ENCODE assay signal across 10 cellular contexts in genomic region chr22:49951001-49951677, GRCh38. TPM values are rescaled to one million over a fixed set of nuclear protein-coding genes. Genes with fewer than 3 reads are reported as not detected.
DNase-seq lines count a peak whose midpoint lies in the region; ATAC-seq, FAIRE-seq and TF ChIP-seq lines count a peak whose summit lies in the region.
"Had no signal": no experiment of that assay in that cellular context is flagged by ENCODE, and none has a peak within 500 bp of the region (broad histone marks: within the 10 kb centered on the region; RNA-seq: fewer than 3 reads in every experiment).

No MANE protein-coding gene starts in this region.

- no peak for TF ChIP-seq CTCF in pancreas (IDR thresholded peaks at IDR 0.05)

- 15 to 16% methylated on average over 24 to 28 of the region's 28 CpGs for WGBS in pancreas, 2 donors

- FAIRE-seq in pancreas (lab: Jason Lieb, UNC), result no peak
- FAIRE-seq: colon had no signal

- H3K4me3 ChIP-seq in duodenal mucosa (ENCODE audit: low read depth in 1 of 2, low read length in 2 of 2) (no peak overlapping the region), pancreas (no peak overlapping the region)

- H3K4me1 ChIP-seq in duodenal mucosa (ENCODE audit: control insufficient read depth in 1 of 2, insufficient read depth in 2 of 2, low read length in 2 of 2), result peaks cover 41 to 48% of the 10 kb centered on the region in 2 donors
- H3K4me1 ChIP-seq in pancreas, result peaks cover 71 to 77% (median 75%) of the 10 kb centered on the region in 3 donors

- H3K9me3 ChIP-seq in duodenal mucosa (ENCODE audit: control insufficient read depth in 1 of 2, low read length in 2 of 2) (no peaks in the 10 kb centered on the region), pancreas (no peaks in the 10 kb centered on the region)

- H3K27me3 ChIP-seq in duodenal mucosa (ENCODE audit: control insufficient read depth in 1 of 2, insufficient read depth in 2 of 2, low read length in 2 of 2) (no peaks in the 10 kb centered on the region), pancreas (no peaks in the 10 kb centered on the region)

- H3K36me3 ChIP-seq in duodenal mucosa (ENCODE audit: control insufficient read depth in 1 of 2, insufficient read depth in 2 of 2, low read length in 2 of 2) (no peaks in the 10 kb centered on the region), pancreas (no peaks in the 10 kb centered on the region)

- H3K9ac ChIP-seq in duodenal mucosa (ENCODE audit: low read depth in 1 of 2, low read length in 2 of 2), result peak overlapping the region; percentile 43 to 71

- peak; percentile 70 for DNase-seq in DMS79 (lab: John Stamatoyannopoulos, UW)
- DNase-seq in NCI-H2107 treated with DMSO at 0.1 percent for 48 hours (lab: John Stamatoyannopoulos, UW; ENCODE audit: unreplicated experiment), result peak; percentile 18
- DNase-seq in pancreas, result peak; percentile 95 to 100 (median 98)
- no peak for DNase-seq in hypothalamus (lab: John Stamatoyannopoulos, UW)
- DNase-seq in stimulated activated CD4-positive, alpha-beta T cell treated with anti-CD3 and anti-CD28 coated beads, Interleukin-2, amount 100 ng/mL, for 24 hours, result no peak
- DNase-seq in T1000 (lab: John Stamatoyannopoulos, UW), result no peak
- DNase-seq: immature natural killer cell had no signal

- ATAC-seq in pancreas (peak; percentile 52 to 73 (median 64)), HG03175 (IDR thresholded peaks at IDR 0.05; ENCODE audit: unreplicated experiment) (no peak)

- peak overlapping the region; percentile 90 for H3K27ac ChIP-seq in duodenal mucosa (ENCODE audit: low read depth, low read length)
- peak overlapping the region; percentile 86 to 99 (median 98) for H3K27ac ChIP-seq in pancreas

- intact Hi-C loops in pancreas (cut with DNase I), result no loop called here

RNA-seq across cellular contexts. Expression of gene PIM3, which starts 9.4 kb away (rescaled TPM):
- total RNA-seq in pancreas, result 10 to 100 TPM; 25.8 to 90.1 (median 33.1) TPM
- 10 to 100 TPM; 55.3 to 82.7 TPM for polyA plus RNA-seq in pancreas

RNA-seq across cellular contexts. Expression of gene CRELD2, which starts 32.7 kb away (rescaled TPM):
- 10 to 100 TPM; 37.2 to 61.9 (median 54.1) TPM for total RNA-seq in pancreas
- polyA plus RNA-seq in pancreas, result 10 to 100 TPM; 51.1 to 56.4 TPM

RNA-seq across cellular contexts. Expression of gene ALG12, which starts 32.9 kb away (rescaled TPM):
- total RNA-seq in pancreas, result 10 to 100 TPM in 4 of 6 donors, 1 to 10 TPM in 2; 7.4 to 13.1 (median 12.1) TPM
- polyA plus RNA-seq in pancreas, result 1 to 10 TPM; 7.1 to 8.6 TPM

Comparison
In these comparisons a context has a peak if more than half of its experiments do, and no peak if none do; other contexts are left out.
1. DNase-seq: peak in DMS79 (single experiment), NCI-H2107 treated with DMSO at 0.1 percent for 48 hours (single experiment) and pancreas (6 of 6); none in hypothalamus (0 of 51), stimulated activated CD4-positive, alpha-beta T cell treated with anti-CD3 and anti-CD28 coated beads, Interleukin-2, amount 100 ng/mL, for 24 hours (0 of 2) and T1000 (single experiment).